1 cellular context compared by ENCODE assay signal in genomic region chr9:91334053-91334452, GRCh38.
A peak's percentile ranks its signal among the peaks of the same experiment; 100 is the strongest.
TF ChIP-seq lines count a peak whose summit lies in the region.

No MANE protein-coding gene starts in this region.

TF ChIP-seq in H1, 55 proteins besides CTCF, POLR2A, EP300 and RAD21:
- no peak for TF ChIP-seq POU5F1 (IDR thresholded peaks at IDR 0.05; ENCODE audit: low read depth, low read length)
- TF ChIP-seq POLR2AphosphoS5 (IDR thresholded peaks at IDR 0.05; ENCODE audit: low read depth, low read length): peak; percentile 36; the same call in 1 of the 2 replicates
- TF ChIP-seq KDM1A (IDR thresholded peaks at IDR 0.05; ENCODE audit: borderline replicate concordance, low read length): no peak
- no peak for TF ChIP-seq FOSL1 (IDR thresholded peaks at IDR 0.05; ENCODE audit: insufficient read depth, low read depth, low read length)
- TF ChIP-seq SIN3A (conservative IDR thresholded peaks at IDR 0.05 in 1 of 2, IDR thresholded peaks at IDR 0.05 in 1 of 2; ENCODE audit: low read depth in 1 of 2, low read length in 2 of 2): no peak
